Comparison of ENCODE assay signal across 27 cellular contexts in the genomic region with DNA sequence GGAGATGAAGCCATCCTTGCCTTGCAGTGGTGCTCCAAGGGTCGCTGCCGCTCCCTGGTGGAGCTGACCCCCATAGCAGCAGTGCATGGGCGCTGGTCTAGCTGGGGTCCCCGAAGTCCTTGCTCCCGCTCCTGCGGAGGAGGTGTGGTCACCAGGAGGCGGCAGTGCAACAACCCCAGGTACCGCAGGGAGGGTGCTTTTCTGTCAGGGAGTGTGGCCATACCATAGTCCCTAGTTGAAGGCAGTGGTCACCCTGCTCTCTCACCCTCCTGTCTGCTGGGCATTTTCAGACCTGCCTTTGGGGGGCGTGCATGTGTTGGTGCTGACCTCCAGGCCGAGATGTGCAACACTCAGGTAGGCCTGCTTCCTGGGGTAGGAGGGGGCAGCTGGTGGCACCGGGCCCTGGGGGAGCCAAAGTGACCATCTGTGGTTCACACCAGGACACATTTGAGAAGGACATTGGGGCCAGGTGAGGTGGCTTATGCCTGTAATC. TPM values are rescaled to one million over a fixed set of nuclear protein-coding genes. Genes with fewer than 3 reads are reported as not detected.
A peak's percentile ranks its signal among the peaks of the same experiment; 100 is the strongest.
DNase-seq lines count a peak whose midpoint lies in the region; ATAC-seq, FAIRE-seq and TF ChIP-seq lines count a peak whose summit lies in the region.
"Had no signal": no experiment of that assay in that cellular context is flagged by ENCODE, and none has a peak within 500 bp of the region (broad histone marks: within the 10 kb centered on the region; RNA-seq: fewer than 3 reads in every experiment).

No MANE protein-coding gene starts in this region.

- TF ChIP-seq RAD21 in Ishikawa (IDR thresholded peaks at IDR 0.05; ENCODE audit: low read depth): peak; percentile 17; the same call in 1 of the 2 replicates

- H2BK120ac ChIP-seq in neuronal stem cell (ENCODE audit: low read depth, low read length): no peak overlapping the region

- no peaks in the 10 kb centered on the region for H4K20me1 ChIP-seq in Karpas-422 (ENCODE audit: insufficient read depth, low read depth, low read length)

- H3K79me1 ChIP-seq in neuronal stem cell (ENCODE audit: low read depth, low read length): peaks cover 2% of the 10 kb centered on the region

- no peak for TF ChIP-seq CTCF in left ventricle myocardium inferior (IDR thresholded peaks at IDR 0.05; ENCODE audit: borderline replicate concordance)

- no CpG with 5 or more reads among the region's 11 CpGs for WGBS in neuronal stem cell (ENCODE audit: extremely low coverage in 2 of 2, insufficient read length in 2 of 2, insufficient replicate concordance in 1 of 2), 2 donors

- H3K9ac ChIP-seq in neuronal stem cell (ENCODE audit: low read depth, low read length, poor library complexity): no peak overlapping the region
- H3K9ac ChIP-seq in Karpas-422 (ENCODE audit: low read length): no peak overlapping the region
- H3K9ac ChIP-seq: GM23248 had no signal

- no peak overlapping the region for H3K4ac ChIP-seq in neuronal stem cell (ENCODE audit: low read length)

- H3K79me2 ChIP-seq in Karpas-422 (ENCODE audit: low read length): no peaks in the 10 kb centered on the region

- peak overlapping the region; percentile 55 for H3K23ac ChIP-seq in neuronal stem cell (ENCODE audit: low read depth, low read length, poor library complexity)

- FAIRE-seq in GM12892 (lab: Jason Lieb, UNC): no peak

- H2AK5ac ChIP-seq in neuronal stem cell (ENCODE audit: low read depth, low read length): peak overlapping the region; percentile 75

- H3K9me3 ChIP-seq in neuronal stem cell (replicated peaks in 1 of 2; ENCODE audit: control insufficient read depth in 2 of 2, insufficient read depth in 1 of 2, low read depth in 1 of 2, low read length in 2 of 2) (peaks cover 0 to 2% of the 10 kb centered on the region in 2 donors), Karpas-422 (ENCODE audit: low read length) (no peaks in the 10 kb centered on the region), left ventricle myocardium inferior (replicated peaks) (no peaks in the 10 kb centered on the region)
- H3K9me3 ChIP-seq: BE2C, MG63, SJCRH30 had no signal

- H4K91ac ChIP-seq in neuronal stem cell (ENCODE audit: low read depth, low read length, poor library complexity): no peak overlapping the region

- no peak overlapping the region for H2AFZ ChIP-seq in neuronal stem cell (ENCODE audit: low read length)
- no peak overlapping the region for H2AFZ ChIP-seq in Karpas-422 (ENCODE audit: low read length)
- H2AFZ ChIP-seq: GM23248, PC-9 had no signal

- DNase-seq in GM12892 (ENCODE audit: insufficient read length) (peak; percentile 6), neuronal stem cell (ENCODE audit: low spot score) (no peak), Karpas-422 (no peak), left ventricle myocardium inferior (no peak)
- DNase-seq: ACHN; BE2C; CD8-positive, alpha-beta memory T cell; DMS79 treated with DMSO at 0.1 percent for 48 hours; GM23248; MG63; NCI-H1105 treated with DMSO at 0.1 percent for 48 hours; NCI-H146; NCI-H1930; NCI-H2107; NCI-H446; NCI-H524 treated with DMSO at 0.1 percent for 48 hours; NCI-H774; NK-92 treated with Interleukin-12 subunit alpha and Interleukin-12 subunit beta, amount 100 ng/mL, for 24 hours; PC-9; SJCRH30 had no signal

- no peak overlapping the region for H3K18ac ChIP-seq in neuronal stem cell (ENCODE audit: low read length)

- no peak for ATAC-seq in GM21526 (IDR thresholded peaks at IDR 0.05; ENCODE audit: low FRiP score, unreplicated experiment)
- ATAC-seq: HCT116, Right ventricle myocardium inferior, SK-N-SH treated with all-trans-retinoic acid at 6 μM for 48 hours had no signal

- no peak for TF ChIP-seq POLR2A in GM12892 (IDR thresholded peaks at IDR 0.05; ENCODE audit: low read depth, low read length)

- TF ChIP-seq EP300 in Ishikawa (IDR thresholded peaks at IDR 0.05; ENCODE audit: borderline replicate concordance): no peak

- H3K27me3 ChIP-seq in neuronal stem cell (ENCODE audit: control insufficient read depth in 3 of 3, insufficient read depth in 3 of 3, low read depth in 1 of 3, low read length in 3 of 3) (peaks cover 0 to 10% (median 0%) of the 10 kb centered on the region in 3 experiments), Karpas-422 (ENCODE audit: low read length) (no peaks in the 10 kb centered on the region), left ventricle myocardium inferior (ENCODE audit: low read depth) (peaks cover 16% of the 10 kb centered on the region)
- H3K27me3 ChIP-seq: BE2C, MG63, SJCRH30 had no signal

- no peak overlapping the region for H2BK15ac ChIP-seq in neuronal stem cell (ENCODE audit: low read length)

- H3K4me2 ChIP-seq in neuronal stem cell (ENCODE audit: insufficient read depth, low read length, poor library complexity, severe bottlenecking) (no peak overlapping the region), Karpas-422 (ENCODE audit: low read depth, low read length, poor library complexity, severe bottlenecking) (no peak overlapping the region)
- H3K4me2 ChIP-seq: PC-9 had no signal

- peak overlapping the region; percentile 66 for H2BK5ac ChIP-seq in neuronal stem cell (ENCODE audit: low read length)

- H4K8ac ChIP-seq in neuronal stem cell (ENCODE audit: low read depth, low read length): no peak overlapping the region

- H3K14ac ChIP-seq in neuronal stem cell (ENCODE audit: low read length): no peak overlapping the region

- peaks cover 0 to 1% of the 10 kb centered on the region in 2 donors for H3K4me1 ChIP-seq in neuronal stem cell (ENCODE audit: control insufficient read depth in 2 of 2, insufficient read depth in 1 of 2, low read depth in 1 of 2, low read length in 2 of 2)
- peaks cover 3% of the 10 kb centered on the region for H3K4me1 ChIP-seq in Karpas-422 (ENCODE audit: low read length)
- H3K4me1 ChIP-seq in left ventricle myocardium inferior: peaks cover 4% of the 10 kb centered on the region
- H3K4me1 ChIP-seq: BE2C, SJCRH30 had no signal

- no peaks in the 10 kb centered on the region for H3K9me2 ChIP-seq in Karpas-422 (replicated peaks; ENCODE audit: insufficient read depth, low read length)

- H3K4me3 ChIP-seq in neuronal stem cell (ENCODE audit: low read length in 2 of 2) (no peak overlapping the region), Karpas-422 (ENCODE audit: low read length) (no peak overlapping the region), left ventricle myocardium inferior (no peak overlapping the region)
- H3K4me3 ChIP-seq: GM23248, MG63, PC-9, SJCRH30 had no signal

- no peak overlapping the region for H3K27ac ChIP-seq in neuronal stem cell (replicated peaks; ENCODE audit: low read length)
- H3K27ac ChIP-seq in Karpas-422 (ENCODE audit: low read length): no peak overlapping the region
- H3K27ac ChIP-seq in left ventricle myocardium inferior (replicated peaks): no peak overlapping the region
- H3K27ac ChIP-seq: GM23248, PC-9, SJCRH30 had no signal

- intact Hi-C loops in left ventricle myocardium inferior (cut with micrococcal nuclease): no loop called here

- H3K36me3 ChIP-seq in neuronal stem cell (replicated peaks in 1 of 2; ENCODE audit: control insufficient read depth in 2 of 2, insufficient read depth in 2 of 2, low read length in 2 of 2) (no peaks in the 10 kb centered on the region), Karpas-422 (ENCODE audit: insufficient read depth, low read length) (no peaks in the 10 kb centered on the region), left ventricle myocardium inferior (no peaks in the 10 kb centered on the region)
- H3K36me3 ChIP-seq: BE2C, MG63, SJCRH30 had no signal

- no peak overlapping the region for H2BK12ac ChIP-seq in neuronal stem cell (ENCODE audit: low read length)

TF ChIP-seq in Ishikawa, 13 proteins besides CTCF, POLR2A, EP300 and RAD21:
- TF ChIP-seq CEBPB (IDR thresholded peaks at IDR 0.05): no peak
- no peak for TF ChIP-seq CREB1 (IDR thresholded peaks at IDR 0.05; ENCODE audit: low read depth)
- TF ChIP-seq TCF12 (IDR thresholded peaks at IDR 0.05; ENCODE audit: low read depth): no peak

RNA-seq across cellular contexts. Expression of a gene that starts 11.2 kb away (rescaled TPM):
- 1.5 TPM for polyA plus RNA-seq in GM12892 (2012; ENCODE audit: missing spikeins)
- polyA plus RNA-seq in neuronal stem cell (2013, experiment 1 of 2): 4.0 TPM
- polyA plus RNA-seq in neuronal stem cell (2013, experiment 2 of 2): 3.9 TPM
- 0.34 and 1.3 TPM in 2 replicates for total RNA-seq in Karpas-422 (2014; rRNA removed; shearing (Covaris generic); ENCODE audit: low replicate concordance)
- 3.1 TPM for total RNA-seq in left ventricle myocardium inferior
- total RNA-seq: RPMI7951 had no signal
- polyA plus RNA-seq: CD14-positive monocyte had no signal

RNA-seq across cellular contexts. Expression of a gene that starts 15.6 kb away (rescaled TPM):
- 19.4 TPM for polyA plus RNA-seq in GM12892 (2012; ENCODE audit: missing spikeins)
- 29.0 TPM for polyA plus RNA-seq in neuronal stem cell (2013, experiment 1 of 2)
- polyA plus RNA-seq in neuronal stem cell (2013, experiment 2 of 2): 28.1 TPM
- 10.5 and 41.9 TPM in 2 replicates for total RNA-seq in Karpas-422 (2014; rRNA removed; shearing (Covaris generic); ENCODE audit: low replicate concordance)
- 16.5 TPM for total RNA-seq in left ventricle myocardium inferior

RNA-seq across cellular contexts. Expression of a gene that starts 26.4 kb away (rescaled TPM):
- 1.3 TPM for polyA plus RNA-seq in GM12892 (2012; ENCODE audit: missing spikeins)
- polyA plus RNA-seq in neuronal stem cell (2013, experiment 1 of 2): 18.8 TPM
- 19.4 TPM for polyA plus RNA-seq in neuronal stem cell (2013, experiment 2 of 2)
- 4.5 and 15.3 TPM in 2 replicates for total RNA-seq in Karpas-422 (2014; rRNA removed; shearing (Covaris generic); ENCODE audit: low replicate concordance)
- total RNA-seq in left ventricle myocardium inferior: 11.5 TPM

RNA-seq across cellular contexts. Expression of a gene that starts 45.5 kb away (rescaled TPM):
- 8.8 TPM for polyA plus RNA-seq in GM12892 (2012; ENCODE audit: missing spikeins)
- polyA plus RNA-seq in neuronal stem cell (2013, experiment 1 of 2): 3.7 TPM
- polyA plus RNA-seq in neuronal stem cell (2013, experiment 2 of 2): 3.8 TPM
- total RNA-seq in Karpas-422 (2014; rRNA removed; shearing (Covaris generic); ENCODE audit: low replicate concordance): 10.6 and 32.0 TPM in 2 replicates
- total RNA-seq in left ventricle myocardium inferior: 2.0 TPM

RNA-seq across cellular contexts. Expression of a gene that starts 57.2 kb away (rescaled TPM):
- polyA plus RNA-seq in GM12892 (2012; ENCODE audit: missing spikeins): 2.1 TPM
- polyA plus RNA-seq in neuronal stem cell (2013, experiment 1 of 2): 1.9 TPM
- polyA plus RNA-seq in neuronal stem cell (2013, experiment 2 of 2): 1.6 TPM
- total RNA-seq in Karpas-422 (2014; rRNA removed; shearing (Covaris generic); ENCODE audit: low replicate concordance): 0.93 and 0.97 TPM in 2 replicates
- total RNA-seq in left ventricle myocardium inferior: not detected
- polyA plus RNA-seq: CD14-positive monocyte had no signal
